2 cellular contexts compared by ENCODE assay signal in the genomic region with DNA sequence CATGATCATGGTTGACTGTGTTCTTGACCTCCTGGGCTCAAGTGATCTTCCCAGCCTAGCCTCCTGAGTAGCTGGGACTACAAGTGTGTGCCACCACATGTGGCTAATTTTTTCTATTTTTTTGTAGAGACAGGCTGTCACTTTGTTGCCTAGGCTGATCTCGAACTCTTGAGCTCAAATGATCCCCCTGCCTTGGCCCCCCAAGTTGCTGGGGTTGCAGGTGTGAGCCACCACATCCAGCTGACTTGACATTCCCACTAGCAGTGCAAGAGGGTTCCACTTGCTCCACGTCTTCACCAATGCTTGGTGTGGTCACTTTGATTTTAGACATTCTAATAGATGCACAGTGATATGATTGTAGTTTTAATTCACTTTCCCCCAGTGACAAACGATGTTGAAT.
TF ChIP-seq lines count a peak whose summit lies in the region.

No MANE protein-coding gene starts in this region.

TF ChIP-seq in K562, 482 proteins besides CTCF, POLR2A, EP300 and RAD21:
- TF ChIP-seq, protein P1, sequence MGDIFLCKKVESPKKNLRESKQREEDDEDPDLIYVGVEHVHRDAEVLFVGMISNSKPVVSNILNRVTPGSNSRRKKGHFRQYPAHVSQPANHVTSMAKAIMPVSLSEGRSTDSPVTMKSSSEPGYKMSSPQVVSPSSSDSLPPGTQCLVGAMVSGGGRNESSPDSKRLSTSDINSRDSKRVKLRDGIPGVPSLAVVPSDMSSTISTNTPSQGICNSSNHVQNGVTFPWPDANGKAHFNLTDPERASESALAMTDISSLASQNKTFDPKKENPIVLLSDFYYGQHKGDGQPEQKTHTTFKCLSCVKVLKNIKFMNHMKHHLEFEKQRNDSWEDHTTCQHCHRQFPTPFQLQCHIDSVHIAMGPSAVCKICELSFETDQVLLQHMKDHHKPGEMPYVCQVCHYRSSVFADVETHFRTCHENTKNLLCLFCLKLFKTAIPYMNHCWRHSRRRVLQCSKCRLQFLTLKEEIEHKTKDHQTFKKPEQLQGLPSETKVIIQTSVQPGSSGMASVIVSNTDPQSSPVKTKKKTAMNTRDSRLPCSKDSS (IDR thresholded peaks at IDR 0.05; ENCODE audit: low read depth, partially characterized antibody): no peak
- TF ChIP-seq, protein P2, sequence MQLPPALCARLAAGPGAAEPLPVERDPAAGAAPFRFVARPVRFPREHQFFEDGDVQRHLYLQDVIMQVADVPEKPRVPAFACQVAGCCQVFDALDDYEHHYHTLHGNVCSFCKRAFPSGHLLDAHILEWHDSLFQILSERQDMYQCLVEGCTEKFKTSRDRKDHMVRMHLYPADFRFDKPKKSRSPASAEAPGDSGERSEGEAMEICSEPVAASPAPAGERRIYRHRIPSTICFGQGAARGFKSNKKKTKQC (CRISPR knock-in tag; IDR thresholded peaks at IDR 0.05): no peak
- TF ChIP-seq CREM (IDR thresholded peaks at IDR 0.05; ENCODE audit: low read depth) (no peak), ZNF197 (CRISPR knock-in tag; IDR thresholded peaks at IDR 0.05; ENCODE audit: low read depth) (no peak), KLF6 (CRISPR knock-in tag; IDR thresholded peaks at IDR 0.05; ENCODE audit: borderline replicate concordance) (no peak), XRCC3 (IDR thresholded peaks at IDR 0.05) (no peak), ZNF316 (IDR thresholded peaks at IDR 0.05) (no peak), ZNF282 (CRISPR knock-in tag; IDR thresholded peaks at IDR 0.05) (no peak), ZSCAN29 (IDR thresholded peaks at IDR 0.05) (no peak), CBFA2T2 (conservative IDR thresholded peaks at IDR 0.05) (no peak)
- TF ChIP-seq, protein P3, sequence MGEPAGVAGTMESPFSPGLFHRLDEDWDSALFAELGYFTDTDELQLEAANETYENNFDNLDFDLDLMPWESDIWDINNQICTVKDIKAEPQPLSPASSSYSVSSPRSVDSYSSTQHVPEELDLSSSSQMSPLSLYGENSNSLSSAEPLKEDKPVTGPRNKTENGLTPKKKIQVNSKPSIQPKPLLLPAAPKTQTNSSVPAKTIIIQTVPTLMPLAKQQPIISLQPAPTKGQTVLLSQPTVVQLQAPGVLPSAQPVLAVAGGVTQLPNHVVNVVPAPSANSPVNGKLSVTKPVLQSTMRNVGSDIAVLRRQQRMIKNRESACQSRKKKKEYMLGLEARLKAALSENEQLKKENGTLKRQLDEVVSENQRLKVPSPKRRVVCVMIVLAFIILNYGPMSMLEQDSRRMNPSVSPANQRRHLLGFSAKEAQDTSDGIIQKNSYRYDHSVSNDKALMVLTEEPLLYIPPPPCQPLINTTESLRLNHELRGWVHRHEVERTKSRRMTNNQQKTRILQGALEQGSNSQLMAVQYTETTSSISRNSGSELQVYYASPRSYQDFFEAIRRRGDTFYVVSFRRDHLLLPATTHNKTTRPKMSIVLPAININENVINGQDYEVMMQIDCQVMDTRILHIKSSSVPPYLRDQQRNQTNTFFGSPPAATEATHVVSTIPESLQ (CRISPR knock-in tag; IDR thresholded peaks at IDR 0.05): no peak
- TF ChIP-seq, protein P4, sequence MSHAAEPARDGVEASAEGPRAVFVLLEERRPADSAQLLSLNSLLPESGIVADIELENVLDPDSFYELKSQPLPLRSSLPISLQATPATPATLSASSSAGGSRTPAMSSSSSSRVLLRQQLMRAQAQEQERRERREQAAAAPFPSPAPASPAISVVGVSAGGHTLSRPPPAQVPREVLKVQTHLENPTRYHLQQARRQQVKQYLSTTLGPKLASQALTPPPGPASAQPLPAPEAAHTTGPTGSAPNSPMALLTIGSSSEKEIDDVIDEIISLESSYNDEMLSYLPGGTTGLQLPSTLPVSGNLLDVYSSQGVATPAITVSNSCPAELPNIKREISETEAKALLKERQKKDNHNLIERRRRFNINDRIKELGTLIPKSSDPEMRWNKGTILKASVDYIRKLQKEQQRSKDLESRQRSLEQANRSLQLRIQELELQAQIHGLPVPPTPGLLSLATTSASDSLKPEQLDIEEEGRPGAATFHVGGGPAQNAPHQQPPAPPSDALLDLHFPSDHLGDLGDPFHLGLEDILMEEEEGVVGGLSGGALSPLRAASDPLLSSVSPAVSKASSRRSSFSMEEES (CRISPR knock-in tag; IDR thresholded peaks at IDR 0.05): no peak
TF ChIP-seq in K562: peak in this region for 0.

TF ChIP-seq in H1, 55 proteins besides CTCF, POLR2A, EP300 and RAD21:
- TF ChIP-seq, protein P5, sequence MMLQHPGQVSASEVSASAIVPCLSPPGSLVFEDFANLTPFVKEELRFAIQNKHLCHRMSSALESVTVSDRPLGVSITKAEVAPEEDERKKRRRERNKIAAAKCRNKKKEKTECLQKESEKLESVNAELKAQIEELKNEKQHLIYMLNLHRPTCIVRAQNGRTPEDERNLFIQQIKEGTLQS (IDR thresholded peaks at IDR 0.05; ENCODE audit: insufficient read depth, low read depth, low read length): no peak
- TF ChIP-seq SIN3A (conservative IDR thresholded peaks at IDR 0.05 in 1 of 2, IDR thresholded peaks at IDR 0.05 in 1 of 2; ENCODE audit: low read depth in 1 of 2, low read length in 2 of 2) (no peak), PHF8 (conservative IDR thresholded peaks at IDR 0.05; ENCODE audit: low read depth, low read length) (no peak), KDM4A (IDR thresholded peaks at IDR 0.05; ENCODE audit: low read depth, low read length, severe bottlenecking) (no peak), SAP30 (IDR thresholded peaks at IDR 0.05; ENCODE audit: insufficient read depth, insufficient replicate concordance, low read length) (no peak), CREB1 (IDR thresholded peaks at IDR 0.05) (no peak), RBBP5 (IDR thresholded peaks at IDR 0.05; ENCODE audit: borderline replicate concordance, low read depth, low read length) (no peak)
